In the genomic region with DNA sequence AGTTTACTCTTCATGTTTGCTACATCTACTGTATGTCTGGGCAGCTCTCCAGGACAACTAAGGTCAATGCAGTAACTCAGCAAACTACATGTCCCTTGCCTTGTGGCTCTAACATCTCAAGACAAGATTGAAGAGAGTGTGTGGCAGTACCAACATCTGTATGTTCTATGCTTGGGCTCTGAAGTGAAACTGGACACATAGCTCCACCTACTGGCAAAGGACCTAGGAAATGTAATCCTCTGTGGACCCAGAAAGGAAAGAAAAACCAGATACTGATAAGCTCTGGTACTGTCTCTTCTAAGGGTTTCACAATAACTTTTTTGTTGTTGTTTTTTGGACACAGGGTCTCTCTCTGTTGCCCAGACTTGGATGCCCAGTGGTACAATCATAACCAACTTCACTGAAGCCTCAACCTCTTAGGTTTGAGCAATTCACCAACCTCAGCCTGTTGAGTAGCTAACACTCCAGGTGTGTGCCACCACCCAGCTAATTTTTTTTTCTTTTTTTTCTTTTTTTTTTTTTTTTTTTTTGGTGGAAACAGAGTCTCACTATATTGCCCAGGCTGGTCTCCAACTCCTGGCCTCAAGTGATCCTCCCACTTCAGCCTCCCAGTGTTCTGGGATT, we compare ENCODE assay signal across 9 cellular contexts.
DNase-seq lines count a peak whose midpoint lies in the region; ATAC-seq and TF ChIP-seq lines count a peak whose summit lies in the region.
"Had no signal": no experiment of that assay in that cellular context is flagged by ENCODE, and none has a peak within 500 bp of the region (broad histone marks: within the 10 kb centered on the region; RNA-seq: fewer than 3 reads in every experiment).

No MANE protein-coding gene starts in this region.

- H3K27ac ChIP-seq in osteoblast (ENCODE audit: low read depth, low read length), result no peak overlapping the region
- H3K27ac ChIP-seq: gastrocnemius medialis had no signal

- H2AFZ ChIP-seq in osteoblast (ENCODE audit: low read length), result no peak overlapping the region

- H3K4me2 ChIP-seq in osteoblast (ENCODE audit: insufficient read depth, low read length), result peak overlapping the region; percentile 75

- no peak overlapping the region for H3K4me3 Mint-ChIP-seq in activated T-cell treated with anti-CD3 and anti-CD28 coated beads, Interleukin-2, amount 50 U/mL, for 72 hours

- H3K4me3 ChIP-seq in osteoblast (ENCODE audit: insufficient read depth, low read length), result no peak overlapping the region
- H3K4me3 ChIP-seq: gastrocnemius medialis had no signal

- H3K9me3 Mint-ChIP-seq in activated T-cell treated with anti-CD3 and anti-CD28 coated beads, Interleukin-2, amount 50 U/mL, for 72 hours, result no peaks in the 10 kb centered on the region

- peak; percentile 73 for TF ChIP-seq CTCF in osteoblast (IDR thresholded peaks at IDR 0.05; ENCODE audit: extremely low read depth, low read depth, low read length)

- H3K27me3 Mint-ChIP-seq in activated T-cell treated with anti-CD3 and anti-CD28 coated beads, Interleukin-2, amount 50 U/mL, for 72 hours (ENCODE audit: low read depth), result no peaks in the 10 kb centered on the region

- no peaks in the 10 kb centered on the region for H3K27me3 ChIP-seq in osteoblast (ENCODE audit: insufficient read depth, low read length)
- H3K27me3 ChIP-seq: gastrocnemius medialis had no signal

- H3K36me3 ChIP-seq in osteoblast (ENCODE audit: insufficient read depth, low read length), result no peaks in the 10 kb centered on the region
- H3K36me3 ChIP-seq: gastrocnemius medialis had no signal

- no peak overlapping the region for H3K27ac Mint-ChIP-seq in activated T-cell treated with anti-CD3 and anti-CD28 coated beads, Interleukin-2, amount 50 U/mL, for 72 hours

- no peaks in the 10 kb centered on the region for H3K79me2 ChIP-seq in osteoblast (ENCODE audit: insufficient read depth, low read length)

- no peaks in the 10 kb centered on the region for H3K9me3 ChIP-seq in osteoblast (ENCODE audit: low read depth, low read length)
- H3K9me3 ChIP-seq: gastrocnemius medialis had no signal

- ATAC-seq in GM21360 (IDR thresholded peaks at IDR 0.05; ENCODE audit: unreplicated experiment) (peak; percentile 97), HG03558 (IDR thresholded peaks at IDR 0.05; ENCODE audit: extremely low read depth, unreplicated experiment) (peak; percentile 72)
- peak; percentile 84 to 89 for ATAC-seq in activated T-cell treated with anti-CD3 and anti-CD28 coated beads, Interleukin-2, amount 50 U/mL, for 72 hours (replicated peaks in 1 of 2)

- no peaks in the 10 kb centered on the region for H4K20me1 ChIP-seq in osteoblast (ENCODE audit: insufficient read depth, low read length)

- no peaks in the 10 kb centered on the region for H3K4me1 Mint-ChIP-seq in activated T-cell treated with anti-CD3 and anti-CD28 coated beads, Interleukin-2, amount 50 U/mL, for 72 hours (ENCODE audit: low read depth)

- DNase-seq in ELF-1 (ENCODE audit: low read depth, low spot score) (peak; percentile 71), NOMO-1 treated with DMSO at 0.1 percent for 48 hours (lab: John Stamatoyannopoulos, UW; ENCODE audit: unreplicated experiment) (peak; percentile 64), foreskin melanocyte (peak; percentile 63), osteoblast (ENCODE audit: insufficient read length, low spot score, missing footprints) (peak; percentile 79), cerebellar nuclear complex (lab: John Stamatoyannopoulos, UW) (no peak)
- peak; percentile 52 to 57 for DNase-seq in activated T-cell treated with anti-CD3 and anti-CD28 coated beads, Interleukin-2, amount 50 U/mL, for 72 hours
- DNase-seq: gastrocnemius medialis had no signal

- H3K36me3 Mint-ChIP-seq in activated T-cell treated with anti-CD3 and anti-CD28 coated beads, Interleukin-2, amount 50 U/mL, for 72 hours (ENCODE audit: insufficient read depth in 2 of 2), result peaks cover 0 to 2% of the 10 kb centered on the region in 2 donors

- H3K4me1 ChIP-seq in osteoblast (ENCODE audit: insufficient read depth, low read length), result peaks cover 18% of the 10 kb centered on the region
- H3K4me1 ChIP-seq: gastrocnemius medialis had no signal

Comparison
In these comparisons a context has a peak if more than half of its experiments do, and no peak if none do; other contexts are left out.
1. DNase-seq: peak in ELF-1 (single experiment), NOMO-1 treated with DMSO at 0.1 percent for 48 hours (single experiment), activated T-cell treated with anti-CD3 and anti-CD28 coated beads, Interleukin-2, amount 50 U/mL, for 72 hours (2 of 2), foreskin melanocyte (single experiment) and osteoblast (single experiment); none in cerebellar nuclear complex (0 of 2).
2. Peak in every context shown above with its lines, with median percentiles within 50 percentile points of each other: ATAC-seq.